16 cellular contexts compared by ENCODE assay signal in the genomic region with DNA sequence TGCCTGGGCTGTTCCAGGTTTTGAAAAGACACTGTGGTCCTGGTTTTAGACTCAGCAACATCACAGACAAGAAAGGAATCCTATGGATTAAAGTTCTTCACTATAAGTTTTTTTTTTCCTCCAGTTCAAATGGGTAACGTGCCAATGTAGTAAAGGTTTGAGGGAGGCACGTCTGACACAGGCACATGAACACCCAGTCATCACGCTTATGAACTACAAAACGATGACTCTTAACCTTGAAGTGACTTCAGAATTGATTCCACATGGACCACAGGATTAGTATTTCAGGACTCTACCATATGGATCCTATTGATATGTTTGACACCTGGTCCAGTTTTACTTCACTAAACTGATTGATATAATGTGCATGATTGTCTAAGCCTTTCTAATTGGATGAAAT.
"Had no signal": no experiment of that assay in that cellular context is flagged by ENCODE, and none has a peak within 500 bp of the region (broad histone marks: within the 10 kb centered on the region; RNA-seq: fewer than 3 reads in every experiment).

No MANE protein-coding gene starts in this region.

- H3K4me1 ChIP-seq: foreskin keratinocyte had no signal

- H3K4me3 ChIP-seq: right atrium auricular region, thyroid gland, uterus had no signal

- H3K27me3 ChIP-seq: foreskin keratinocyte, right atrium auricular region, thyroid gland, uterus had no signal

- DNase-seq: activated CD4-positive, alpha-beta T cell treated with anti-CD3 and anti-CD28 coated beads, Interleukin-2, amount 50 U/mL, for 48 hours; activated CD4-positive, CD25-positive, alpha-beta regulatory T cell treated with anti-CD3 and anti-CD28 coated beads, Interleukin-2, amount 50 U/mL, for 72 hours; activated naive CD4-positive, alpha-beta T cell treated with anti-CD3 and anti-CD28 coated beads, Interleukin-2, amount 50 U/mL, for 16 hours; foreskin keratinocyte; kidney; left ventricle myocardium superior; mesendoderm; small intestine; thyroid gland; uterus had no signal

- H3K27ac Mint-ChIP-seq: activated T-helper 2 cell treated with anti-CD3 and anti-CD28 coated beads, Interferon-gamma antibody, Interleukin-2, Interleukin-4, amounts not matched to agents 10 μg/mL and 5 μg/mL and 100 μg/mL, durations not matched to agents 14 hours and 24 hours and 36 hours; stimulated activated effector memory CD8-positive, alpha-beta T cell treated with anti-CD3 and anti-CD28 coated beads, Interleukin-12 subunit alpha, Interleukin-12 subunit beta, amount 100 ng/mL, for 72 hours; T-helper 2 cell treated with Interferon-gamma antibody and Interleukin-4, amounts not matched to agents 5 μg/mL and 100 μg/mL, for 36 hours had no signal

- H3K36me3 ChIP-seq: uterus had no signal

- ATAC-seq: esophagus mucosa; foreskin keratinocyte; left ventricle myocardium superior; SK-N-SH treated with all-trans-retinoic acid at 6 μM for 48 hours; stimulated activated effector memory CD8-positive, alpha-beta T cell treated with anti-CD3 and anti-CD28 coated beads, Interleukin-12 subunit alpha, Interleukin-12 subunit beta, amount 100 ng/mL, for 72 hours had no signal

- H3K27ac ChIP-seq: foreskin keratinocyte, right atrium auricular region, thyroid gland, uterus had no signal

- H3K9me3 Mint-ChIP-seq: activated T-helper 2 cell treated with anti-CD3 and anti-CD28 coated beads, Interferon-gamma antibody, Interleukin-2, Interleukin-4, amounts not matched to agents 10 μg/mL and 5 μg/mL and 100 μg/mL, durations not matched to agents 14 hours and 24 hours and 36 hours; stimulated activated effector memory CD8-positive, alpha-beta T cell treated with anti-CD3 and anti-CD28 coated beads, Interleukin-12 subunit alpha, Interleukin-12 subunit beta, amount 100 ng/mL, for 72 hours; T-helper 2 cell treated with Interferon-gamma antibody and Interleukin-4, amounts not matched to agents 5 μg/mL and 100 μg/mL, for 36 hours had no signal

- H3K9me3 ChIP-seq: right atrium auricular region, thyroid gland, uterus had no signal
